ENCODE assay signal across 23 cellular contexts in genomic region chr16:55340445-55340844, GRCh38. TPM values are rescaled to one million over a fixed set of nuclear protein-coding genes. Genes with fewer than 3 reads are reported as not detected.
"Had no signal": no experiment of that assay in that cellular context is flagged by ENCODE, and none has a peak within 500 bp of the region (broad histone marks: within the 10 kb centered on the region; RNA-seq: fewer than 3 reads in every experiment).

No MANE protein-coding gene starts in this region.

- H3K36me3 ChIP-seq: colonic mucosa, esophagus muscularis mucosa, gastroesophageal sphincter, heart right ventricle, left lung, lower lobe of right lung had no signal

- DNase-seq: colonic mucosa; cortex of kidney; effector memory CD4-positive, alpha-beta T cell; foreskin keratinocyte; glutamatergic neuron; head of caudate nucleus; heart right ventricle; hippocampal formation; left cardiac atrium; left lung; left ventricle myocardium superior; lower lobe of right lung; mesenchymal stem cell; mucosa of descending colon; naive B cell had no signal

- H3K27me3 ChIP-seq: colonic mucosa, foreskin keratinocyte had no signal

- H3K27ac ChIP-seq: colonic mucosa, esophagus muscularis mucosa, foreskin keratinocyte, gastroesophageal sphincter, heart right ventricle, left lung, lower lobe of right lung had no signal

- ATAC-seq: foreskin keratinocyte, gastroesophageal sphincter, heart right ventricle, left cardiac atrium, left lung, left ventricle myocardium superior, lower lobe of right lung, mucosa of descending colon had no signal

- H3K9me3 ChIP-seq: colonic mucosa, esophagus muscularis mucosa, gastroesophageal sphincter, heart right ventricle, left lung, lower lobe of right lung, mucosa of descending colon had no signal

- H3K4me3 ChIP-seq: colonic mucosa, esophagus muscularis mucosa, gastroesophageal sphincter, heart right ventricle, left lung, lower lobe of right lung, mucosa of descending colon had no signal

- H3K4me1 ChIP-seq: colonic mucosa, esophagus muscularis mucosa, foreskin keratinocyte, gastroesophageal sphincter, heart right ventricle, left lung, lower lobe of right lung had no signal

RNA-seq across cellular contexts. Expression of gene IRX6, which starts 16.4 kb away (rescaled TPM):
- total RNA-seq: colonic mucosa, dermis microvascular lymphatic vessel endothelial cell, endothelial cell of umbilical vein, fibroblast of lung, fibroblast of villous mesenchyme, foreskin keratinocyte, glomerular endothelial cell, left ventricle myocardium superior, lung microvascular endothelial cell had no signal
